Comparison of ENCODE assay signal across 21 cellular contexts in genomic region chr9:93255994-93256877, GRCh38.
DNase-seq lines count a peak whose midpoint lies in the region; TF ChIP-seq lines count a peak whose summit lies in the region.
"Had no signal": no experiment of that assay in that cellular context is flagged by ENCODE, and none has a peak within 500 bp of the region (broad histone marks: within the 10 kb centered on the region; RNA-seq: fewer than 3 reads in every experiment).

No MANE protein-coding gene starts in this region.

- H3K27me3 Mint-ChIP-seq in brain, result no peaks in the 10 kb centered on the region
- H3K27me3 Mint-ChIP-seq: central memory CD8-positive, alpha-beta T cell; T-helper 17 cell had no signal

- no peak overlapping the region for H3K4me3 ChIP-seq in stomach
- H3K4me3 ChIP-seq: heart left ventricle, thoracic aorta had no signal

- intact Hi-C loops in stomach (cut with DNase I; ENCODE audit: low total_unique reads), result no loop called here

- no peak for TF ChIP-seq CTCF in brain (conservative IDR thresholded peaks at IDR 0.05)
- TF ChIP-seq CTCF in stomach (IDR thresholded peaks at IDR 0.05), result no peak

- TF ChIP-seq POLR2A in stomach (IDR thresholded peaks at IDR 0.05), result no peak

- H3K27ac Mint-ChIP-seq in brain, result peak overlapping the region in 3 of 5 experiments; percentile 81 to 89 (median 87)
- H3K27ac Mint-ChIP-seq: T-helper 17 cell had no signal

- H3K9me3 ChIP-seq in stomach, result no peaks in the 10 kb centered on the region
- H3K9me3 ChIP-seq: heart left ventricle, thoracic aorta had no signal

- peaks cover 0 to 41% (median 5%) of the 10 kb centered on the region in 4 donors for H3K36me3 ChIP-seq in stomach
- H3K36me3 ChIP-seq: thoracic aorta had no signal

- no peak overlapping the region for H3K4me3 Mint-ChIP-seq in brain
- H3K4me3 Mint-ChIP-seq: central memory CD8-positive, alpha-beta T cell; T-helper 17 cell had no signal

- H3K4me1 ChIP-seq in stomach, result peaks cover 0 to 10% (median 0%) of the 10 kb centered on the region in 4 donors

- TF ChIP-seq EP300 in stomach (IDR thresholded peaks at IDR 0.05), result no peak

- no peaks in the 10 kb centered on the region for H3K9me3 Mint-ChIP-seq in brain
- H3K9me3 Mint-ChIP-seq: central memory CD8-positive, alpha-beta T cell had no signal

- peaks cover 17% of the 10 kb centered on the region for H3K36me3 Mint-ChIP-seq in brain

- peak; percentile 30 for DNase-seq in activated CD8-positive, alpha-beta memory T cell treated with anti-CD3 and anti-CD28 coated beads, Interleukin-2, amount 50 U/mL, for 48 hours
- DNase-seq in activated CD8-positive, alpha-beta memory T cell treated with anti-CD3 and anti-CD28 coated beads, Interleukin-2, amount 50 U/mL, for 4 hours, result no peak
- DNase-seq in mesenteric fat pad (ENCODE audit: low spot score), result peak; percentile 79
- peak; percentile 17 for DNase-seq in stomach
- no peak for DNase-seq in NOMO-1 treated with DMSO at 0.1 percent for 48 hours (lab: John Stamatoyannopoulos, UW; ENCODE audit: unreplicated experiment)
- no peak for DNase-seq in NCI-H2171 (lab: John Stamatoyannopoulos, UW)
- no peak for DNase-seq in NCI-H146 treated with DMSO at 0.1 percent for 48 hours (lab: John Stamatoyannopoulos, UW; ENCODE audit: unreplicated experiment)
- DNase-seq: DMS 273 treated with DMSO at 0.1 percent for 48 hours; effector memory CD4-positive, alpha-beta T cell; GF-D8; midbrain; NCI-H2029; NCI-H524; SHP77 treated with DMSO at 0.1 percent for 48 hours; stimulated activated CD4-positive, alpha-beta T cell treated with anti-CD3 and anti-CD28 coated beads, Interleukin-4, amount 100 ng/mL, for 1 hour had no signal

- WGBS in stomach, 5 donors, result 91 to 96% (median 96%) methylated on average over 16 to 22 of the region's 22 CpGs

- H3K4me1 Mint-ChIP-seq in brain, result peaks cover 11% of the 10 kb centered on the region
- H3K4me1 Mint-ChIP-seq: central memory CD8-positive, alpha-beta T cell; T-helper 17 cell had no signal

- no peak overlapping the region for H3K27ac ChIP-seq in stomach
- H3K27ac ChIP-seq: C4-2B, heart left ventricle, thoracic aorta had no signal

- no peaks in the 10 kb centered on the region for H3K27me3 ChIP-seq in stomach
- H3K27me3 ChIP-seq: heart left ventricle had no signal

Comparison
In these comparisons a context has a peak if more than half of its experiments do, and no peak if none do; other contexts are left out.
1. DNase-seq: peak in activated CD8-positive, alpha-beta memory T cell treated with anti-CD3 and anti-CD28 coated beads, Interleukin-2, amount 50 U/mL, for 48 hours (single experiment), mesenteric fat pad (single experiment) and stomach (single experiment); none in activated CD8-positive, alpha-beta memory T cell treated with anti-CD3 and anti-CD28 coated beads, Interleukin-2, amount 50 U/mL, for 4 hours (single experiment), NOMO-1 treated with DMSO at 0.1 percent for 48 hours (single experiment), NCI-H2171 (single experiment) and NCI-H146 treated with DMSO at 0.1 percent for 48 hours (single experiment).